ENCODE assay signal across 8 cellular contexts in the genomic region with DNA sequence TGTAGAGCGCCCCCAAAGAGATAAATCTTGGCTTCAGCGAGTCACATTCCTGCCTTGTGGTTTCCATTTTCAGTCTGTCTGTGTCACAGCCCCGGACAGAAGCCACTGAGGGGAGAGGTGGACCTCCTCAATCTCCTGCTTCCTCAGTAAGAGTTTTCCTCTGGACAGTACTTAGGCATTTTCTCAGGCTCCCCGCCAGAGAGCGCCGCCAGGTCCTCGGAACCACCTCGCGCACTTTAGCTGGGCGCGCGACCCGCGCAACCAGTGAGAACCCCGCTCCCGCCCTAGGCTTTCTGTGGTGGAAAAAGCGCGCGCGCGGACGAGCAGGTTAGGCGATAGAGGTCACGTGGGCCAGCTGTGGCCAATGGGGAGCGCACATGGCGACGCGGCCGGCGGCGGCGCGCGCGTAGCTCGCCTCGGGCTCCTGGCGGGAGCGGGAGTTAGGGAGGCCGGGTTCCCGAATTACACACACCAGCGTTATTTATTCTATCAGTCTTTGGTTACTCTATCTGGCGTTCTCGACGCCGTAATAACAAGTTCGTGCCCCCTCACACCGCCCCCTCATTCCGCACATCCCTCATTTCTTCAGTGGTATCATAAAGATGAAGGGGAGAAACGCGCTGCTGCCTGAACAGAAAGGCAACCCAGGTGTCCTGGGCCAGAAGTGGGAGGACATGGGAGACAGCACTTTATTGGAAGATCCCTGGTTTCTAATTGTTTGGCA. TPM values are rescaled to one million over a fixed set of nuclear protein-coding genes. Genes with fewer than 3 reads are reported as not detected.
DNase-seq lines count a peak whose midpoint lies in the region; ATAC-seq and TF ChIP-seq lines count a peak whose summit lies in the region.

No MANE protein-coding gene starts in this region.

- ATAC-seq in HG02571 (IDR thresholded peaks at IDR 0.05; ENCODE audit: unreplicated experiment): peak; percentile 96

- DNase-seq in GM10266 (ENCODE audit: extremely low spot score) (peak; percentile 94), NB4 (ENCODE audit: low read depth) (peak; percentile 99), SK-N-DZ (ENCODE audit: low spot score) (peak; percentile 98), globus pallidus (ENCODE audit: low spot score) (peak; percentile 96), occipital lobe (lab: John Stamatoyannopoulos, UW) (peak; percentile 97)
- DNase-seq in activated naive CD4-positive, alpha-beta T cell treated with anti-CD3 and anti-CD28 coated beads, Interleukin-2, amount 50 U/mL, for 16 hours: peak; percentile 99

- peak overlapping the region; percentile 85 for H3K27ac ChIP-seq in temporal lobe (ENCODE audit: low read depth, low read length)

- TF ChIP-seq CTCF in GM10266 (IDR thresholded peaks at IDR 0.05; ENCODE audit: control insufficient read depth, insufficient read depth, low read depth, missing control alignments) (peak; percentile 73), NB4 (IDR thresholded peaks at IDR 0.05; ENCODE audit: low read depth, low read length) (peak; percentile 62)

- peak overlapping the region; percentile 54 for H3K4me3 ChIP-seq in NB4 (ENCODE audit: low read depth, low read length)

- TF ChIP-seq POLR2A in NB4 (IDR thresholded peaks at IDR 0.05; ENCODE audit: extremely low read depth, insufficient read length): peak; percentile 82

RNA-seq across cellular contexts. Expression of a gene that starts 19.4 kb away (rescaled TPM):
- not detected in 2 replicates for polyA plus RNA-seq in SK-N-DZ (2014; cell fraction: cytosol; rRNA removed)
- polyA plus RNA-seq in SK-N-DZ (2014; cell fraction: nucleus; rRNA removed): not detected in 2 replicates
- not detected for total RNA-seq in occipital lobe
- not detected for total RNA-seq in temporal lobe

RNA-seq across cellular contexts. Expression of a gene that starts 19.5 kb away (rescaled TPM):
- polyA plus RNA-seq in SK-N-DZ (2014; cell fraction: cytosol; rRNA removed): 79.4 and 96.1 TPM in 2 replicates
- 21.8 and 22.3 TPM in 2 replicates for polyA plus RNA-seq in SK-N-DZ (2014; cell fraction: nucleus; rRNA removed)
- total RNA-seq in occipital lobe (79.9 TPM), temporal lobe (59.7 TPM)

RNA-seq across cellular contexts. Expression of a gene that starts 35.8 kb away (rescaled TPM):
- not detected in 2 replicates for polyA plus RNA-seq in SK-N-DZ (2014; cell fraction: cytosol; rRNA removed)
- polyA plus RNA-seq in SK-N-DZ (2014; cell fraction: nucleus; rRNA removed): 0.83 TPM in 1 of 2 replicates, not detected in the other
- total RNA-seq in occipital lobe (not detected), temporal lobe (not detected)

Comparison
In these comparisons a context has a peak if more than half of its experiments do, and no peak if none do; other contexts are left out.
1. Peak in every context shown above with its lines: DNase-seq, ATAC-seq, H3K4me3 ChIP-seq and H3K27ac ChIP-seq.